Comparison of ENCODE assay signal across 1 cellular context in the genomic region with DNA sequence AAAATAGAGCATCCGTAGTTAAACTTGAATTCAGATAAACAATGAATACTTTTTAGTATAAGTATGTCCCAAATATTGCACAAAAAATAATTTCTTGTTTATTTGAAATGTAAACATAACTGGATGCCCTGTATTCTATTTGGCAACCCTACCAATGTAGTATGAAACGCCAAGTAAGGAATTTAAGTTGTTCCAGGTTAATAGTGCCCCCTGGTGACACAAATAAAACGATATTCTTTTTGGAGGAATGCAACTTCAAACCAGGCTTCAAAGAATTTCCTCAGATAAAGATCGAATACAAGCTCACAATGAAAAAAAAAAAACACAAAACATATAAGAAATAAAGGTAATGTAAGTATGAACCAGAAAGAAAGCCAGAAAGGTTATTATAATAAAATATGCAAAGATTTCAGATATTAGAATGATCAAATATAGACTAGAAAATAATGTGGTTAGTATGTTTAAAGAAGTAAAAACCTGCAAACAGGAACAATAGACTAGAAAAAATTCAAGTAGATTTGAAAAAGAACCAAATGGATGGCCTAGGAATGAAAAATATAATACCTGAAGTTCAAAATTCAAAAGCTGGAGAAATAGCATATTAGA.
A peak's percentile ranks its signal among the peaks of the same experiment; 100 is the strongest.
TF ChIP-seq lines count a peak whose summit lies in the region.

No MANE protein-coding gene starts in this region.

TF ChIP-seq in HepG2, 621 proteins besides CTCF, POLR2A, EP300 and RAD21 (continued from another document):
- TF ChIP-seq ZNF225 (CRISPR knock-in tag; IDR thresholded peaks at IDR 0.05) = no peak
- peak; percentile 95 for TF ChIP-seq SMC3 (IDR thresholded peaks at IDR 0.05; ENCODE audit: low read length)
- TF ChIP-seq, protein P1, sequence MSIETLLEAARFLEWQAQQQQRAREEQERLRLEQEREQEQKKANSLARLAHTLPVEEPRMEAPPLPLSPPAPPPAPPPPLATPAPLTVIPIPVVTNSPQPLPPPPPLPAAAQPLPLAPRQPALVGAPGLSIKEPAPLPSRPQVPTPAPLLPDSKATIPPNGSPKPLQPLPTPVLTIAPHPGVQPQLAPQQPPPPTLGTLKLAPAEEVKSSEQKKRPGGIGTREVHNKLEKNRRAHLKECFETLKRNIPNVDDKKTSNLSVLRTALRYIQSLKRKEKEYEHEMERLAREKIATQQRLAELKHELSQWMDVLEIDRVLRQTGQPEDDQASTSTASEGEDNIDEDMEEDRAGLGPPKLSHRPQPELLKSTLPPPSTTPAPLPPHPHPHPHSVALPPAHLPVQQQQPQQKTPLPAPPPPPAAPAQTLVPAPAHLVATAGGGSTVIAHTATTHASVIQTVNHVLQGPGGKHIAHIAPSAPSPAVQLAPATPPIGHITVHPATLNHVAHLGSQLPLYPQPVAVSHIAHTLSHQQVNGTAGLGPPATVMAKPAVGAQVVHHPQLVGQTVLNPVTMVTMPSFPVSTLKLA (IDR thresholded peaks at IDR 0.05) = no peak
- peak; percentile 26; the same call in 1 of the 2 replicates for TF ChIP-seq GATAD2A (CRISPR knock-in tag; IDR thresholded peaks at IDR 0.05)
- TF ChIP-seq ZBTB20 (CRISPR knock-in tag; IDR thresholded peaks at IDR 0.05; ENCODE audit: borderline replicate concordance, low read depth) = no peak
- TF ChIP-seq, protein P2, sequence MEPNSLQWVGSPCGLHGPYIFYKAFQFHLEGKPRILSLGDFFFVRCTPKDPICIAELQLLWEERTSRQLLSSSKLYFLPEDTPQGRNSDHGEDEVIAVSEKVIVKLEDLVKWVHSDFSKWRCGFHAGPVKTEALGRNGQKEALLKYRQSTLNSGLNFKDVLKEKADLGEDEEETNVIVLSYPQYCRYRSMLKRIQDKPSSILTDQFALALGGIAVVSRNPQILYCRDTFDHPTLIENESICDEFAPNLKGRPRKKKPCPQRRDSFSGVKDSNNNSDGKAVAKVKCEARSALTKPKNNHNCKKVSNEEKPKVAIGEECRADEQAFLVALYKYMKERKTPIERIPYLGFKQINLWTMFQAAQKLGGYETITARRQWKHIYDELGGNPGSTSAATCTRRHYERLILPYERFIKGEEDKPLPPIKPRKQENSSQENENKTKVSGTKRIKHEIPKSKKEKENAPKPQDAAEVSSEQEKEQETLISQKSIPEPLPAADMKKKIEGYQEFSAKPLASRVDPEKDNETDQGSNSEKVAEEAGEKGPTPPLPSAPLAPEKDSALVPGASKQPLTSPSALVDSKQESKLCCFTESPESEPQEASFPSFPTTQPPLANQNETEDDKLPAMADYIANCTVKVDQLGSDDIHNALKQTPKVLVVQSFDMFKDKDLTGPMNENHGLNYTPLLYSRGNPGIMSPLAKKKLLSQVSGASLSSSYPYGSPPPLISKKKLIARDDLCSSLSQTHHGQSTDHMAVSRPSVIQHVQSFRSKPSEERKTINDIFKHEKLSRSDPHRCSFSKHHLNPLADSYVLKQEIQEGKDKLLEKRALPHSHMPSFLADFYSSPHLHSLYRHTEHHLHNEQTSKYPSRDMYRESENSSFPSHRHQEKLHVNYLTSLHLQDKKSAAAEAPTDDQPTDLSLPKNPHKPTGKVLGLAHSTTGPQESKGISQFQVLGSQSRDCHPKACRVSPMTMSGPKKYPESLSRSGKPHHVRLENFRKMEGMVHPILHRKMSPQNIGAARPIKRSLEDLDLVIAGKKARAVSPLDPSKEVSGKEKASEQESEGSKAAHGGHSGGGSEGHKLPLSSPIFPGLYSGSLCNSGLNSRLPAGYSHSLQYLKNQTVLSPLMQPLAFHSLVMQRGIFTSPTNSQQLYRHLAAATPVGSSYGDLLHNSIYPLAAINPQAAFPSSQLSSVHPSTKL (CRISPR knock-in tag; IDR thresholded peaks at IDR 0.05) = peak; percentile 35; the same call in 1 of the 2 replicates
- TF ChIP-seq, protein P3, sequence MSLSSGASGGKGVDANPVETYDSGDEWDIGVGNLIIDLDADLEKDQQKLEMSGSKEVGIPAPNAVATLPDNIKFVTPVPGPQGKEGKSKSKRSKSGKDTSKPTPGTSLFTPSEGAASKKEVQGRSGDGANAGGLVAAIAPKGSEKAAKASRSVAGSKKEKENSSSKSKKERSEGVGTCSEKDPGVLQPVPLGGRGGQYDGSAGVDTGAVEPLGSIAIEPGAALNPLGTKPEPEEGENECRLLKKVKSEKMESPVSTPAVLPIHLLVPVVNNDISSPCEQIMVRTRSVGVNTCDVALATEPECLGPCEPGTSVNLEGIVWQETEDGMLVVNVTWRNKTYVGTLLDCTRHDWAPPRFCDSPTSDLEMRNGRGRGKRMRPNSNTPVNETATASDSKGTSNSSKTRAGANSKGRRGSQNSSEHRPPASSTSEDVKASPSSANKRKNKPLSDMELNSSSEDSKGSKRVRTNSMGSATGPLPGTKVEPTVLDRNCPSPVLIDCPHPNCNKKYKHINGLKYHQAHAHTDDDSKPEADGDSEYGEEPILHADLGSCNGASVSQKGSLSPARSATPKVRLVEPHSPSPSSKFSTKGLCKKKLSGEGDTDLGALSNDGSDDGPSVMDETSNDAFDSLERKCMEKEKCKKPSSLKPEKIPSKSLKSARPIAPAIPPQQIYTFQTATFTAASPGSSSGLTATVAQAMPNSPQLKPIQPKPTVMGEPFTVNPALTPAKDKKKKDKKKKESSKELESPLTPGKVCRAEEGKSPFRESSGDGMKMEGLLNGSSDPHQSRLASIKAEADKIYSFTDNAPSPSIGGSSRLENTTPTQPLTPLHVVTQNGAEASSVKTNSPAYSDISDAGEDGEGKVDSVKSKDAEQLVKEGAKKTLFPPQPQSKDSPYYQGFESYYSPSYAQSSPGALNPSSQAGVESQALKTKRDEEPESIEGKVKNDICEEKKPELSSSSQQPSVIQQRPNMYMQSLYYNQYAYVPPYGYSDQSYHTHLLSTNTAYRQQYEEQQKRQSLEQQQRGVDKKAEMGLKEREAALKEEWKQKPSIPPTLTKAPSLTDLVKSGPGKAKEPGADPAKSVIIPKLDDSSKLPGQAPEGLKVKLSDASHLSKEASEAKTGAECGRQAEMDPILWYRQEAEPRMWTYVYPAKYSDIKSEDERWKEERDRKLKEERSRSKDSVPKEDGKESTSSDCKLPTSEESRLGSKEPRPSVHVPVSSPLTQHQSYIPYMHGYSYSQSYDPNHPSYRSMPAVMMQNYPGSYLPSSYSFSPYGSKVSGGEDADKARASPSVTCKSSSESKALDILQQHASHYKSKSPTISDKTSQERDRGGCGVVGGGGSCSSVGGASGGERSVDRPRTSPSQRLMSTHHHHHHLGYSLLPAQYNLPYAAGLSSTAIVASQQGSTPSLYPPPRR (CRISPR knock-in tag; IDR thresholded peaks at IDR 0.05; ENCODE audit: borderline replicate concordance) = no peak
- 0 out of 2 replicates have a peak, but pooled peaks have one; percentile 37 for TF ChIP-seq KAT8 (CRISPR knock-in tag; IDR thresholded peaks at IDR 0.05)
- peak; percentile 21; the same call in 1 of the 2 replicates for TF ChIP-seq CEBPB (IDR thresholded peaks at IDR 0.05; ENCODE audit: borderline replicate concordance, low read depth, low read length)
- TF ChIP-seq, protein P4, sequence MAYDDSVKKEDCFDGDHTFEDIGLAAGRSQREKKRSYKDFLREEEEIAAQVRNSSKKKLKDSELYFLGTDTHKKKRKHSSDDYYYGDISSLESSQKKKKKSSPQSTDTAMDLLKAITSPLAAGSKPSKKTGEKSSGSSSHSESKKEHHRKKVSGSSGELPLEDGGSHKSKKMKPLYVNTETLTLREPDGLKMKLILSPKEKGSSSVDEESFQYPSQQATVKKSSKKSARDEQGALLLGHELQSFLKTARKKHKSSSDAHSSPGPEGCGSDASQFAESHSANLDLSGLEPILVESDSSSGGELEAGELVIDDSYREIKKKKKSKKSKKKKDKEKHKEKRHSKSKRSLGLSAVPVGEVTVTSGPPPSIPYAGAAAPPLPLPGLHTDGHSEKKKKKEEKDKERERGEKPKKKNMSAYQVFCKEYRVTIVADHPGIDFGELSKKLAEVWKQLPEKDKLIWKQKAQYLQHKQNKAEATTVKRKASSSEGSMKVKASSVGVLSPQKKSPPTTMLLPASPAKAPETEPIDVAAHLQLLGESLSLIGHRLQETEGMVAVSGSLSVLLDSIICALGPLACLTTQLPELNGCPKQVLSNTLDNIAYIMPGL (CRISPR knock-in tag; IDR thresholded peaks at IDR 0.05; ENCODE audit: borderline replicate concordance in 1 of 2, low read depth in 1 of 2) = 0 out of 4 replicates have a peak, but pooled peaks of 1 of the 2 experiments have one; percentile 18
- TF ChIP-seq SMAD3 (CRISPR knock-in tag; IDR thresholded peaks at IDR 0.05) = 0 out of 2 replicates have a peak, but pooled peaks have one; percentile 19
- TF ChIP-seq ZNF619 (CRISPR knock-in tag; IDR thresholded peaks at IDR 0.05) = no peak
- 0 out of 2 replicates have a peak, but pooled peaks have one; percentile 18 for TF ChIP-seq SOX5 (CRISPR knock-in tag; IDR thresholded peaks at IDR 0.05; ENCODE audit: borderline replicate concordance)
- TF ChIP-seq TEAD3 (CRISPR knock-in tag; optimal IDR thresholded peaks at IDR 0.05; ENCODE audit: borderline replicate concordance) = peak; percentile 12
- TF ChIP-seq SIX4 (CRISPR knock-in tag; IDR thresholded peaks at IDR 0.05) = no peak
- TF ChIP-seq, protein P5, sequence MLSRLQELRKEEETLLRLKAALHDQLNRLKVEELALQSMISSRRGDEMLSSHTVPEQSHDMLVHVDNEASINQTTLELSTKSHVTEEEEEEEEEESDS (CRISPR knock-in tag; IDR thresholded peaks at IDR 0.05; ENCODE audit: borderline replicate concordance) = no peak
- peak; percentile 83; the same call in 1 of the 2 replicates for TF ChIP-seq ZNF652 (CRISPR knock-in tag; IDR thresholded peaks at IDR 0.05; ENCODE audit: borderline replicate concordance, low read depth)
- TF ChIP-seq, protein P6, sequence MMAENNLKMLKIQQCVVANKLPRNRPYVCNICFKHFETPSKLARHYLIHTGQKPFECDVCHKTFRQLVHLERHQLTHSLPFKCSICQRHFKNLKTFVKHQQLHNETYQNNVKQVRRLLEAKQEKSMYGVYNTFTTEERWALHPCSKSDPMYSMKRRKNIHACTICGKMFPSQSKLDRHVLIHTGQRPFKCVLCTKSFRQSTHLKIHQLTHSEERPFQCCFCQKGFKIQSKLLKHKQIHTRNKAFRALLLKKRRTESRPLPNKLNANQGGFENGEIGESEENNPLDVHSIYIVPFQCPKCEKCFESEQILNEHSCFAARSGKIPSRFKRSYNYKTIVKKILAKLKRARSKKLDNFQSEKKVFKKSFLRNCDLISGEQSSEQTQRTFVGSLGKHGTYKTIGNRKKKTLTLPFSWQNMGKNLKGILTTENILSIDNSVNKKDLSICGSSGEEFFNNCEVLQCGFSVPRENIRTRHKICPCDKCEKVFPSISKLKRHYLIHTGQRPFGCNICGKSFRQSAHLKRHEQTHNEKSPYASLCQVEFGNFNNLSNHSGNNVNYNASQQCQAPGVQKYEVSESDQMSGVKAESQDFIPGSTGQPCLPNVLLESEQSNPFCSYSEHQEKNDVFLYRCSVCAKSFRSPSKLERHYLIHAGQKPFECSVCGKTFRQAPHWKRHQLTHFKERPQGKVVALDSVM (CRISPR knock-in tag; IDR thresholded peaks at IDR 0.05) = no peak
- peak; percentile 45; the same call in 1 of the 2 replicates for TF ChIP-seq MAFF (IDR thresholded peaks at IDR 0.05; ENCODE audit: low read depth, low read length)
- TF ChIP-seq PCBP2 (optimal IDR thresholded peaks at IDR 0.05; ENCODE audit: low read depth, low read length, poor library complexity, severe bottlenecking) = no peak
- no peak for TF ChIP-seq ZNF556 (CRISPR knock-in tag; IDR thresholded peaks at IDR 0.05; ENCODE audit: borderline replicate concordance)
- TF ChIP-seq ZNF782 (CRISPR knock-in tag; IDR thresholded peaks at IDR 0.05; ENCODE audit: borderline replicate concordance) = no peak
- no peak for TF ChIP-seq SNRNP70 (IDR thresholded peaks at IDR 0.05; ENCODE audit: low read depth, low read length)
- TF ChIP-seq, protein P7, sequence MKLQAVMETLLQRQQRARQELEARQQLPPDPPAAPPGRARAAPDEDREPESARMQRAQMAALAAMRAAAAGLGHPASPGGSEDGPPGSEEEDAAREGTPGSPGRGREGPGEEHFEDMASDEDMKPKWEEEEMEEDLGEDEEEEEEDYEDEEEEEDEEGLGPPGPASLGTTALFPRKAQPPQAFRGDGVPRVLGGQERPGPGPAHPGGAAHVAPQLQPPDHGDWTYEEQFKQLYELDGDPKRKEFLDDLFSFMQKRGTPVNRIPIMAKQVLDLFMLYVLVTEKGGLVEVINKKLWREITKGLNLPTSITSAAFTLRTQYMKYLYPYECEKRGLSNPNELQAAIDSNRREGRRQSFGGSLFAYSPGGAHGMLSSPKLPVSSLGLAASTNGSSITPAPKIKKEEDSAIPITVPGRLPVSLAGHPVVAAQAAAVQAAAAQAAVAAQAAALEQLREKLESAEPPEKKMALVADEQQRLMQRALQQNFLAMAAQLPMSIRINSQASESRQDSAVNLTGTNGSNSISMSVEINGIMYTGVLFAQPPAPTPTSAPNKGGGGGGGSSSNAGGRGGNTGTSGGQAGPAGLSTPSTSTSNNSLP (IDR thresholded peaks at IDR 0.05; ENCODE audit: low read depth, low read length) = peak; percentile 52; the same call in 1 of the 2 replicates
- TF ChIP-seq SPEN (CRISPR knock-in tag; IDR thresholded peaks at IDR 0.05; ENCODE audit: low read depth) = no peak
- 0 out of 2 replicates have a peak, but pooled peaks have one; percentile 39 for TF ChIP-seq RCOR2 (CRISPR knock-in tag; IDR thresholded peaks at IDR 0.05)
- TF ChIP-seq ARNTL (CRISPR knock-in tag; IDR thresholded peaks at IDR 0.05) = no peak
- no peak for TF ChIP-seq ZNF17 (CRISPR knock-in tag; IDR thresholded peaks at IDR 0.05)
- TF ChIP-seq STAG1 (CRISPR knock-in tag; IDR thresholded peaks at IDR 0.05) = peak; percentile 95
- TF ChIP-seq MAFK (conservative IDR thresholded peaks at IDR 0.05 in 1 of 2, IDR thresholded peaks at IDR 0.05 in 1 of 2; ENCODE audit: low read length in 2 of 2) = peak in 1 of 2 experiments; percentile 56; a peak in 1 of 4 replicates
- TF ChIP-seq MIXL1 (CRISPR knock-in tag; IDR thresholded peaks at IDR 0.05) = 0 out of 2 replicates have a peak, but pooled peaks have one; percentile 11
- no peak for TF ChIP-seq HHEX (CRISPR knock-in tag; IDR thresholded peaks at IDR 0.05)
- TF ChIP-seq TAF1 (CRISPR knock-in tag; IDR thresholded peaks at IDR 0.05) = no peak
- no peak for TF ChIP-seq ATM (IDR thresholded peaks at IDR 0.05; ENCODE audit: borderline replicate concordance)
- TF ChIP-seq ZSCAN31 (CRISPR knock-in tag; IDR thresholded peaks at IDR 0.05; ENCODE audit: low read depth) = no peak
- TF ChIP-seq CEBPG (CRISPR knock-in tag; IDR thresholded peaks at IDR 0.05) = peak; percentile 37; the same call in 1 of the 2 replicates
